ENCODE assay signal across 13 cellular contexts in genomic region chr7:84022686-84023308, GRCh38.
A peak's percentile ranks its signal among the peaks of the same experiment; 100 is the strongest.
DNase-seq lines count a peak whose midpoint lies in the region; ATAC-seq and TF ChIP-seq lines count a peak whose summit lies in the region.
"Had no signal": no experiment of that assay in that cellular context is flagged by ENCODE, and none has a peak within 500 bp of the region (broad histone marks: within the 10 kb centered on the region; RNA-seq: fewer than 3 reads in every experiment).

No MANE protein-coding gene starts in this region.

- no peaks in the 10 kb centered on the region for H4K20me1 ChIP-seq in HCT116 (ENCODE audit: insufficient read depth)

- H3K9me2 ChIP-seq in HCT116 (ENCODE audit: insufficient read depth) = no peaks in the 10 kb centered on the region

- intact Hi-C loops in HCT116 (cut with micrococcal nuclease) (no loop called here), psoas muscle (cut with DNase I) (no loop called here)

- 28 to 39% (median 34%) methylated on average over 5 of the region's 5 CpGs for WGBS in psoas muscle, 3 donors

- H3K27ac ChIP-seq in HCT116 (ENCODE audit: low read depth, low read length) = peak overlapping the region; percentile 9; the same call in 1 of the 2 replicates
- no peak overlapping the region for H3K27ac ChIP-seq in psoas muscle
- H3K27ac ChIP-seq: upper lobe of right lung had no signal

- TF ChIP-seq POLR2A in HCT116 (IDR thresholded peaks at IDR 0.05; ENCODE audit: borderline replicate concordance, extremely low read depth, insufficient read depth, insufficient read length) = no peak

- no peaks in the 10 kb centered on the region for H3K9me3 ChIP-seq in HCT116 (ENCODE audit: control insufficient read depth in 1 of 2, insufficient read depth in 1 of 2, low read depth in 1 of 2, low read length in 2 of 2)
- H3K9me3 ChIP-seq in psoas muscle = no peaks in the 10 kb centered on the region
- H3K9me3 ChIP-seq: MG63, upper lobe of right lung had no signal

- RAD21 ChIA-PET in HCT116 (lab: Charles Lee; ENCODE audit: low non-redundant PET in 1 of 2, low total read pairs in 2 of 2, uncharacterized antibody in 2 of 2, unreplicated experiment in 2 of 2) = no interaction called here

- no peak for TF ChIP-seq RAD21 in HCT116 (IDR thresholded peaks at IDR 0.05; ENCODE audit: low read depth)

- H3K4me1 ChIP-seq in HCT116 (ENCODE audit: control insufficient read depth in 1 of 2, insufficient read depth in 2 of 2, low read length in 2 of 2) = peaks cover 29 to 36% of the 10 kb centered on the region in 2 experiments; a peak in 3 of 4 replicates
- no peaks in the 10 kb centered on the region for H3K4me1 ChIP-seq in psoas muscle
- H3K4me1 ChIP-seq: upper lobe of right lung had no signal

- no peak overlapping the region for H3K4me3 ChIP-seq in HCT116 (replicated peaks in 1 of 2; ENCODE audit: low read depth in 1 of 2, low read length in 2 of 2)
- H3K4me3 ChIP-seq in psoas muscle = no peak overlapping the region
- H3K4me3 ChIP-seq: MG63, upper lobe of right lung had no signal

- H2AFZ ChIP-seq in HCT116 (ENCODE audit: low read depth, low read length, poor library complexity, severe bottlenecking) = peak overlapping the region; percentile 34

- H3K27me3 ChIP-seq in HCT116 (ENCODE audit: insufficient read depth, low read length) = no peaks in the 10 kb centered on the region
- no peaks in the 10 kb centered on the region for H3K27me3 ChIP-seq in psoas muscle (ENCODE audit: insufficient read depth in 3 of 3, low read length in 2 of 3)
- H3K27me3 ChIP-seq: MG63, upper lobe of right lung had no signal

- H3K79me2 ChIP-seq in HCT116 (ENCODE audit: insufficient read depth, low read length) = no peaks in the 10 kb centered on the region

- no TSS peak for BruUV-seq in HCT116 (replicated peaks; lab: Mats Ljungman, UMichigan)

- H3K9ac ChIP-seq in HCT116 (ENCODE audit: low read length) = no peak overlapping the region

- CTCF ChIA-PET in HCT116 (lab: Charles Lee) = no interaction called here

- H3K36me3 ChIP-seq in HCT116 (ENCODE audit: control insufficient read depth in 1 of 2, insufficient read depth in 2 of 2, low read length in 2 of 2) = no peaks in the 10 kb centered on the region
- H3K36me3 ChIP-seq in psoas muscle (ENCODE audit: insufficient read depth in 1 of 2, low read depth in 1 of 2) = no peaks in the 10 kb centered on the region
- H3K36me3 ChIP-seq: upper lobe of right lung had no signal

- no peak for ATAC-seq in HCT116
- ATAC-seq in psoas muscle = peak in 3 of 4 donors; percentile 60 to 85 (median 66)
- ATAC-seq in HG02840 (IDR thresholded peaks at IDR 0.05; ENCODE audit: low FRiP score, unreplicated experiment) = no peak
- ATAC-seq: activated CD8-positive, alpha-beta T cell treated with anti-CD3 and anti-CD28 coated beads, Interleukin-2, amount 10 ng/mL, durations not matched to agents 7 days and 5 days; esophagus mucosa; upper lobe of right lung had no signal

- TF ChIP-seq CTCF in HCT116 (IDR thresholded peaks at IDR 0.05 in 2 of 3, conservative IDR thresholded peaks at IDR 0.05 in 1 of 3; ENCODE audit: borderline replicate concordance in 1 of 3, insufficient read depth in 1 of 3, low read depth in 2 of 3, low read length in 2 of 3) (no peak), psoas muscle (IDR thresholded peaks at IDR 0.05) (no peak)

- POLR2A ChIA-PET in HCT116 (lab: Charles Lee) = no interaction called here

- peak overlapping the region; percentile 20; the same call in 1 of the 2 replicates for H3K4me2 ChIP-seq in HCT116 (ENCODE audit: low read length)

- DNase-seq in HCT116 (ENCODE audit: low read depth, low spot score) (no peak), NCI-H2171 treated with DMSO at 0.1 percent for 48 hours (lab: John Stamatoyannopoulos, UW) (peak; percentile 96), cerebellar cortex (ENCODE audit: low spot score) (peak; percentile 65), psoas muscle (no peak), superior temporal gyrus (ENCODE audit: extremely low spot score) (no peak)
- no peak for DNase-seq in activated CD4-positive, alpha-beta T cell treated with anti-CD3 and anti-CD28 coated beads, Interleukin-2, amount 50 U/mL, for 4 hours
- DNase-seq: activated CD8-positive, alpha-beta T cell treated with anti-CD3 and anti-CD28 coated beads, Interleukin-2, amount 10 ng/mL, durations not matched to agents 7 days and 5 days; GOT3; islet precursor cell; MG63; upper lobe of right lung had no signal

TF ChIP-seq in HCT116, 20 proteins besides CTCF, POLR2A, EP300 and RAD21:
- TF ChIP-seq TCF7L2 (IDR thresholded peaks at IDR 0.05; ENCODE audit: borderline replicate concordance, extremely low read depth, insufficient read depth, insufficient read length) = peak; percentile 31
- TF ChIP-seq, protein P1, sequence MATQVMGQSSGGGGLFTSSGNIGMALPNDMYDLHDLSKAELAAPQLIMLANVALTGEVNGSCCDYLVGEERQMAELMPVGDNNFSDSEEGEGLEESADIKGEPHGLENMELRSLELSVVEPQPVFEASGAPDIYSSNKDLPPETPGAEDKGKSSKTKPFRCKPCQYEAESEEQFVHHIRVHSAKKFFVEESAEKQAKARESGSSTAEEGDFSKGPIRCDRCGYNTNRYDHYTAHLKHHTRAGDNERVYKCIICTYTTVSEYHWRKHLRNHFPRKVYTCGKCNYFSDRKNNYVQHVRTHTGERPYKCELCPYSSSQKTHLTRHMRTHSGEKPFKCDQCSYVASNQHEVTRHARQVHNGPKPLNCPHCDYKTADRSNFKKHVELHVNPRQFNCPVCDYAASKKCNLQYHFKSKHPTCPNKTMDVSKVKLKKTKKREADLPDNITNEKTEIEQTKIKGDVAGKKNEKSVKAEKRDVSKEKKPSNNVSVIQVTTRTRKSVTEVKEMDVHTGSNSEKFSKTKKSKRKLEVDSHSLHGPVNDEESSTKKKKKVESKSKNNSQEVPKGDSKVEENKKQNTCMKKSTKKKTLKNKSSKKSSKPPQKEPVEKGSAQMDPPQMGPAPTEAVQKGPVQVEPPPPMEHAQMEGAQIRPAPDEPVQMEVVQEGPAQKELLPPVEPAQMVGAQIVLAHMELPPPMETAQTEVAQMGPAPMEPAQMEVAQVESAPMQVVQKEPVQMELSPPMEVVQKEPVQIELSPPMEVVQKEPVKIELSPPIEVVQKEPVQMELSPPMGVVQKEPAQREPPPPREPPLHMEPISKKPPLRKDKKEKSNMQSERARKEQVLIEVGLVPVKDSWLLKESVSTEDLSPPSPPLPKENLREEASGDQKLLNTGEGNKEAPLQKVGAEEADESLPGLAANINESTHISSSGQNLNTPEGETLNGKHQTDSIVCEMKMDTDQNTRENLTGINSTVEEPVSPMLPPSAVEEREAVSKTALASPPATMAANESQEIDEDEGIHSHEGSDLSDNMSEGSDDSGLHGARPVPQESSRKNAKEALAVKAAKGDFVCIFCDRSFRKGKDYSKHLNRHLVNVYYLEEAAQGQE (IDR thresholded peaks at IDR 0.05; ENCODE audit: low read depth) = no peak

Comparison
In these comparisons a context has a peak if more than half of its experiments do, and no peak if none do; other contexts are left out.
1. ATAC-seq: peak in psoas muscle (3 of 4); none in HCT116 (single experiment) and HG02840 (single experiment).
2. DNase-seq: peak in NCI-H2171 treated with DMSO at 0.1 percent for 48 hours (single experiment) and cerebellar cortex (single experiment); none in HCT116 (single experiment), psoas muscle (0 of 2), superior temporal gyrus (single experiment) and activated CD4-positive, alpha-beta T cell treated with anti-CD3 and anti-CD28 coated beads, Interleukin-2, amount 50 U/mL, for 4 hours (0 of 2).